8 cellular contexts compared by ENCODE assay signal in the genomic region with DNA sequence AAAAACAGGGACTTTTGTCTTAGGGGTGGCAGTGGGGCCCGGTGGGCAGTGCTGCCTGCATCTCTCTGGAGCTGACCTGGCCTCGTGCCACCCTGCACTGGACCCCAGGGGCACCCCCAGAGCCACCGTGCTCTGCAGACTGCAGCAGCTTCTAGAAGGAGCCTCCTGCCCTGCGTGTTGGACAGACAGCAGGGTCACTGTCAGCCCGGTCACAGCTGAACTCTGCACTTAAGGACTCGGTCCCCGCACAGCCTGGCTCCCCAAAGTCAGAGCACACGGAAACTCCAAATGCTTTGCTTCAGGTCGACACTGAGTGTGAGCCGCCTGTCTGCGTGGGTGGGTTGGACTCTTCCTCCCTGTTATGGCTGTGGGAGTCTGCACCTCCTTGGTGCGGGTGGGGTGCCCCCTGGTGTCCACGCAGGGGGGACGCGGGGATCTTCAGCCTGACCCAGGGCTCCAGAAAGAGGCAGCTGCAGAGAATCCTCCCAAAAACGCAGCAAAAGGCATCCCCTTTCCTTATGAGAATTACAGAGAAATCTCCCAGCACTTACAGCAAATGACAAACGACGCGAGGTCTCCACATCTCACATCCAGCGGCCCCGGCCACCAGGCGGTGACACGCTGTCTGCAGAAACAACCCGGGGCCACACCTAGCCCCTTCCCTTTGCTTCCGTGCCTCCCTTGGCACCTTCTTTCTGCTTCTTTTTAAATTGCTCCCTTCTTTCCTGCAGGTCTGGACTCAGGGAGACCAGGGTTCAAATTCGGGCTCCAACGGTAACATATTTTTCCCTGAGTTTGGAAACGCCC. TPM values are rescaled to one million over a fixed set of nuclear protein-coding genes. Genes with fewer than 3 reads are reported as not detected.
A peak's percentile ranks its signal among the peaks of the same experiment; 100 is the strongest.
DNase-seq lines count a peak whose midpoint lies in the region; ATAC-seq and TF ChIP-seq lines count a peak whose summit lies in the region.

No MANE protein-coding gene starts in this region.

- H3K4me2 ChIP-seq in OCI-LY3 (ENCODE audit: low read length) = peak overlapping the region; percentile 12; the same call in 1 of the 2 replicates
- H3K4me2 ChIP-seq in neural cell (ENCODE audit: low read length) = no peak overlapping the region

- H3K4me1 ChIP-seq in OCI-LY3 (ENCODE audit: low read length) = peaks cover 4% of the 10 kb centered on the region

- TF ChIP-seq EP300 in neural cell (conservative IDR thresholded peaks at IDR 0.05; ENCODE audit: poor library complexity, severe bottlenecking) = no peak

- H4K20me1 ChIP-seq in OCI-LY3 (ENCODE audit: insufficient read depth, low read length) = no peaks in the 10 kb centered on the region
- no peaks in the 10 kb centered on the region for H4K20me1 ChIP-seq in neural cell (ENCODE audit: insufficient read depth)

- H3K27me3 ChIP-seq in OCI-LY3 (ENCODE audit: low read depth, low read length) = no peaks in the 10 kb centered on the region
- no peaks in the 10 kb centered on the region for H3K27me3 ChIP-seq in neural cell (ENCODE audit: insufficient read depth, low read depth, low read length)

- no peak overlapping the region for H2AFZ ChIP-seq in OCI-LY3 (ENCODE audit: low read depth, low read length)
- H2AFZ ChIP-seq in neural cell (ENCODE audit: low read depth, low read length) = no peak overlapping the region

- H3F3A ChIP-seq in neural cell (ENCODE audit: insufficient read depth, low read length, poor library complexity, severe bottlenecking) = no peaks in the 10 kb centered on the region

- H3K9me2 ChIP-seq in neural cell (ENCODE audit: insufficient read depth, low read length) = no peaks in the 10 kb centered on the region

- DNase-seq in SHP77 (lab: John Stamatoyannopoulos, UW) (peak; percentile 15 to 22), SHP77 treated with DMSO at 0.1 percent for 48 hours (lab: John Stamatoyannopoulos, UW) (no peak), erythroblast (lab: John Stamatoyannopoulos, UW) (peak; percentile 14 to 49)

- TF ChIP-seq CTCF in OCI-LY3 (IDR thresholded peaks at IDR 0.05; ENCODE audit: low read depth, low read length) (peak; percentile 48), neural cell (IDR thresholded peaks at IDR 0.05; ENCODE audit: poor library complexity, severe bottlenecking) (peak; percentile 60)

- no peaks in the 10 kb centered on the region for H3K36me3 ChIP-seq in OCI-LY3 (replicated peaks; ENCODE audit: low read depth, low read length)
- H3K36me3 ChIP-seq in neural cell (ENCODE audit: insufficient read depth, low read length) = no peaks in the 10 kb centered on the region

- H3K27ac ChIP-seq in OCI-LY3 (ENCODE audit: low read length) (no peak overlapping the region), neural cell (ENCODE audit: low read length) (no peak overlapping the region)

- H3K9ac ChIP-seq in OCI-LY3 (ENCODE audit: low read length) (no peak overlapping the region), neural cell (ENCODE audit: low read length) (no peak overlapping the region)

- no peaks in the 10 kb centered on the region for H3K9me3 ChIP-seq in OCI-LY3 (ENCODE audit: insufficient read depth, low read length)
- peaks cover 6% of the 10 kb centered on the region for H3K9me3 ChIP-seq in neural cell (ENCODE audit: low read length)

- H3K79me2 ChIP-seq in OCI-LY3 (ENCODE audit: low read length) = no peaks in the 10 kb centered on the region
- no peaks in the 10 kb centered on the region for H3K79me2 ChIP-seq in neural cell (replicated peaks; ENCODE audit: insufficient read depth, low read length)

- ATAC-seq in HG02870 (IDR thresholded peaks at IDR 0.05; ENCODE audit: unreplicated experiment) (no peak), GM18498 (IDR thresholded peaks at IDR 0.05; ENCODE audit: unreplicated experiment) (no peak), GM18909 (IDR thresholded peaks at IDR 0.05; ENCODE audit: poor library complexity, unreplicated experiment) (no peak)

- peak; percentile 67 for TF ChIP-seq RAD21 in neural cell (conservative IDR thresholded peaks at IDR 0.05)

- TF ChIP-seq POLR2A in erythroblast (IDR thresholded peaks at IDR 0.05; ENCODE audit: low read length) = no peak

- H3K4me3 ChIP-seq in OCI-LY3 (ENCODE audit: low read length) (no peak overlapping the region), neural cell (ENCODE audit: low read length) (no peak overlapping the region)

TF ChIP-seq in neural cell, 6 proteins besides CTCF, POLR2A, EP300 and RAD21:
- TF ChIP-seq MXI1 (conservative IDR thresholded peaks at IDR 0.05; ENCODE audit: poor library complexity, severe bottlenecking) = no peak
- TF ChIP-seq, protein P1, sequence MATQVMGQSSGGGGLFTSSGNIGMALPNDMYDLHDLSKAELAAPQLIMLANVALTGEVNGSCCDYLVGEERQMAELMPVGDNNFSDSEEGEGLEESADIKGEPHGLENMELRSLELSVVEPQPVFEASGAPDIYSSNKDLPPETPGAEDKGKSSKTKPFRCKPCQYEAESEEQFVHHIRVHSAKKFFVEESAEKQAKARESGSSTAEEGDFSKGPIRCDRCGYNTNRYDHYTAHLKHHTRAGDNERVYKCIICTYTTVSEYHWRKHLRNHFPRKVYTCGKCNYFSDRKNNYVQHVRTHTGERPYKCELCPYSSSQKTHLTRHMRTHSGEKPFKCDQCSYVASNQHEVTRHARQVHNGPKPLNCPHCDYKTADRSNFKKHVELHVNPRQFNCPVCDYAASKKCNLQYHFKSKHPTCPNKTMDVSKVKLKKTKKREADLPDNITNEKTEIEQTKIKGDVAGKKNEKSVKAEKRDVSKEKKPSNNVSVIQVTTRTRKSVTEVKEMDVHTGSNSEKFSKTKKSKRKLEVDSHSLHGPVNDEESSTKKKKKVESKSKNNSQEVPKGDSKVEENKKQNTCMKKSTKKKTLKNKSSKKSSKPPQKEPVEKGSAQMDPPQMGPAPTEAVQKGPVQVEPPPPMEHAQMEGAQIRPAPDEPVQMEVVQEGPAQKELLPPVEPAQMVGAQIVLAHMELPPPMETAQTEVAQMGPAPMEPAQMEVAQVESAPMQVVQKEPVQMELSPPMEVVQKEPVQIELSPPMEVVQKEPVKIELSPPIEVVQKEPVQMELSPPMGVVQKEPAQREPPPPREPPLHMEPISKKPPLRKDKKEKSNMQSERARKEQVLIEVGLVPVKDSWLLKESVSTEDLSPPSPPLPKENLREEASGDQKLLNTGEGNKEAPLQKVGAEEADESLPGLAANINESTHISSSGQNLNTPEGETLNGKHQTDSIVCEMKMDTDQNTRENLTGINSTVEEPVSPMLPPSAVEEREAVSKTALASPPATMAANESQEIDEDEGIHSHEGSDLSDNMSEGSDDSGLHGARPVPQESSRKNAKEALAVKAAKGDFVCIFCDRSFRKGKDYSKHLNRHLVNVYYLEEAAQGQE (IDR thresholded peaks at IDR 0.05; ENCODE audit: borderline replicate concordance) = no peak
- TF ChIP-seq TAF1 (IDR thresholded peaks at IDR 0.05; ENCODE audit: low read depth) = no peak
- no peak for TF ChIP-seq EZH2 (IDR thresholded peaks at IDR 0.05; ENCODE audit: borderline replicate concordance, insufficient read depth, low read length, poor library complexity, severe bottlenecking)
- no peak for TF ChIP-seq POLR2AphosphoS5 (IDR thresholded peaks at IDR 0.05)
- TF ChIP-seq SMC3 (conservative IDR thresholded peaks at IDR 0.05; ENCODE audit: poor library complexity) = peak; percentile 69

RNA-seq across cellular contexts. Expression of a gene that starts 36.3 kb away (rescaled TPM):
- 0.48 and 0.76 TPM in 2 replicates for polyA plus RNA-seq in neural cell
- 1.0 and 1.9 TPM in 2 replicates for polyA minus RNA-seq in neural cell
